In the genomic region with DNA sequence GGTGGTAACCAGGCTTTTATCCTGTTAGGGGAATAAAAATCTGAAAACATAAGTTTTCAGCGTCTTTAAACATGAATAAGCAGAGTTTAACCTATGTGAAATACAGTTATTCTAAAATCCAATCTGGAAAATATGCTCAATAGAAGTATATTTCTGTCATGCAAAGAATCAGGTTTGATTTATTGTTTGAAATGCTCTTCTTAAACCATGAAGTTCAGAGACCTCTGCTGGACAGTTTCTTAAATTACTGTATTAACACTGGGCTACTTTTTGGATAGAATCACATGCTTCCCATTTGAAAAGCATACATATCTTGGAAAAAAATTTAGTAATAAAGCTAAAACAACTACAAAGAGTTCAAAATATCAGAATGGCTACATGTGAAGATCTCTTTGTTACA, we compare ENCODE assay signal across 8 cellular contexts. TPM values are rescaled to one million over a fixed set of nuclear protein-coding genes. Genes with fewer than 3 reads are reported as not detected.
A peak's percentile ranks its signal among the peaks of the same experiment; 100 is the strongest.
DNase-seq lines count a peak whose midpoint lies in the region; ATAC-seq and TF ChIP-seq lines count a peak whose summit lies in the region.

No MANE protein-coding gene starts in this region.

- H3K27ac ChIP-seq in CD4-positive, alpha-beta T cell (ENCODE audit: low read depth, low read length): no peak overlapping the region
- H3K27ac ChIP-seq in Panc1 (ENCODE audit: low read length) (peak overlapping the region; percentile 30; the same call in 1 of the 2 replicates), coronary artery (no peak overlapping the region)

- H3K4me1 Mint-ChIP-seq in CD4-positive, alpha-beta T cell (ENCODE audit: low read depth): no peaks in the 10 kb centered on the region

- H3K9me3 Mint-ChIP-seq in CD4-positive, alpha-beta T cell: no peaks in the 10 kb centered on the region

- no peaks in the 10 kb centered on the region; the same call in 1 of the 2 replicates for H3K36me3 ChIP-seq in Panc1 (ENCODE audit: control insufficient read depth, insufficient read depth, low read length)

- BruUV-seq in Panc1 (replicated peaks; lab: Mats Ljungman, UMichigan): no TSS peak

- H3K4me3 ChIP-seq in HFF-Myc (replicated peaks; ENCODE audit: low read depth, low read length): no peak overlapping the region
- no peak overlapping the region for H3K4me3 ChIP-seq in Panc1 (ENCODE audit: low read depth in 2 of 2, low read length in 2 of 2)
- no peak overlapping the region for H3K4me3 ChIP-seq in fibroblast of pulmonary artery (replicated peaks; ENCODE audit: low read depth, low read length)
- H3K4me3 ChIP-seq in coronary artery: no peak overlapping the region

- H3K27ac Mint-ChIP-seq in CD4-positive, alpha-beta T cell: no peak overlapping the region

- H3K27me3 Mint-ChIP-seq in CD4-positive, alpha-beta T cell: no peaks in the 10 kb centered on the region

- no peak overlapping the region for H3K4me3 Mint-ChIP-seq in CD4-positive, alpha-beta T cell

- CTCF ChIA-PET in CD4-positive, alpha-beta T cell (lab: Charles Lee): no interaction called here
- CTCF ChIA-PET in Panc1 (lab: Charles Lee): interaction anchor here (1.0 kb wide), 2 partner anchors 8 to 304 kb away, joined by 3 to 4 read pairs; no protein-coding TSS in a partner anchor

- intact Hi-C loops in CD4-positive, alpha-beta T cell (cut with DNase I, micrococcal nuclease): loop anchor here (1.0 to 2.0 kb wide), 2 partner anchors 305 to 306 kb away; no protein-coding TSS in a partner anchor
- intact Hi-C loops in Panc1 (cut with micrococcal nuclease; ENCODE audit: unreplicated experiment): loop anchor here (2.0 to 10.0 kb wide), 2 partner anchors 236 to 304 kb away; no protein-coding TSS in a partner anchor

- peaks cover 58% of the 10 kb centered on the region for H3K36me3 Mint-ChIP-seq in CD4-positive, alpha-beta T cell (ENCODE audit: low read depth)

- ATAC-seq in CD4-positive, alpha-beta T cell (ENCODE audit: poor library complexity): no peak
- peak; percentile 63; the same call in 1 of the 2 replicates for ATAC-seq in Panc1
- ATAC-seq in HG03045 (IDR thresholded peaks at IDR 0.05; ENCODE audit: unreplicated experiment): no peak

- peak; percentile 22 for TF ChIP-seq CTCF in CD4-positive, alpha-beta T cell (IDR thresholded peaks at IDR 0.05)
- TF ChIP-seq CTCF in HFF-Myc (IDR thresholded peaks at IDR 0.05; ENCODE audit: low read depth, low read length, missing control alignments) (no peak), Panc1 (IDR thresholded peaks at IDR 0.05) (peak; percentile 43; the same call in 1 of the 2 replicates), fibroblast of pulmonary artery (IDR thresholded peaks at IDR 0.05; ENCODE audit: low read length, missing control alignments) (peak; percentile 49), coronary artery (IDR thresholded peaks at IDR 0.05) (no peak)

- in situ Hi-C loops in Panc1 (cut with HindIII; ENCODE audit: low pct_unique_long_range_greater_than_20kb, low sequenced_read_pairs): no loop called here

- H3K4me1 ChIP-seq in Panc1 (ENCODE audit: control insufficient read depth, insufficient read depth, low read length): no peaks in the 10 kb centered on the region; the same call in 1 of the 2 replicates

- POLR2A ChIA-PET in CD4-positive, alpha-beta T cell (lab: Charles Lee): no interaction called here
- POLR2A ChIA-PET in Panc1 (lab: Charles Lee): no interaction called here

- H3K27me3 ChIP-seq in CD4-positive, alpha-beta T cell (ENCODE audit: control insufficient read depth, insufficient read depth, low read length): no peaks in the 10 kb centered on the region
- no peaks in the 10 kb centered on the region for H3K27me3 ChIP-seq in Panc1 (ENCODE audit: control insufficient read depth, insufficient read depth, low read length)

- no peaks in the 10 kb centered on the region for H3K9me3 ChIP-seq in CD4-positive, alpha-beta T cell (ENCODE audit: control insufficient read depth, low read length)
- H3K9me3 ChIP-seq in Panc1 (ENCODE audit: control insufficient read depth, insufficient read depth, low read depth, low read length): no peaks in the 10 kb centered on the region

- no peak for DNase-seq in CD4-positive, alpha-beta T cell
- DNase-seq in HFF-Myc (ENCODE audit: extremely low read depth, low read depth) (peak; percentile 10), Panc1 (ENCODE audit: low read depth, low spot score) (no peak), fibroblast of pulmonary artery (ENCODE audit: low read depth) (peak; percentile 71), stromal cell of bone marrow (ENCODE audit: low read depth) (peak; percentile 28), germinal center (ENCODE audit: low spot score) (no peak), coronary artery (ENCODE audit: low spot score) (no peak)

RNA-seq across cellular contexts. Expression of gene APIP, which starts 25.4 kb away (rescaled TPM):
- 1 to 10 TPM; 7.1 to 8.3 TPM for total RNA-seq in CD4-positive, alpha-beta T cell
- 42.6 TPM for total RNA-seq in Panc1 (2021; ENCODE audit: unreplicated experiment)
- polyA plus RNA-seq in Panc1 (2012; ENCODE audit: insufficient read length): 25.5 TPM

RNA-seq across cellular contexts. Expression of gene PDHX, which starts 25.6 kb away (rescaled TPM):
- 10 to 100 TPM; 17.3 to 17.4 TPM for total RNA-seq in CD4-positive, alpha-beta T cell
- total RNA-seq in Panc1 (2021; ENCODE audit: unreplicated experiment): 63.0 TPM
- 35.1 TPM for polyA plus RNA-seq in Panc1 (2012; ENCODE audit: insufficient read length)

Comparison
In these comparisons a context has a peak if more than half of its experiments do, and no peak if none do; other contexts are left out.
1. DNase-seq: peak in HFF-Myc (single experiment), fibroblast of pulmonary artery (single experiment) and stromal cell of bone marrow (single experiment); none in CD4-positive, alpha-beta T cell (0 of 10), Panc1 (single experiment), germinal center (single experiment) and coronary artery (single experiment).
2. CTCF ChIP-seq: peak in CD4-positive, alpha-beta T cell (single experiment), Panc1 (single experiment) and fibroblast of pulmonary artery (single experiment); none in HFF-Myc (single experiment) and coronary artery (single experiment).